In the genomic region with DNA sequence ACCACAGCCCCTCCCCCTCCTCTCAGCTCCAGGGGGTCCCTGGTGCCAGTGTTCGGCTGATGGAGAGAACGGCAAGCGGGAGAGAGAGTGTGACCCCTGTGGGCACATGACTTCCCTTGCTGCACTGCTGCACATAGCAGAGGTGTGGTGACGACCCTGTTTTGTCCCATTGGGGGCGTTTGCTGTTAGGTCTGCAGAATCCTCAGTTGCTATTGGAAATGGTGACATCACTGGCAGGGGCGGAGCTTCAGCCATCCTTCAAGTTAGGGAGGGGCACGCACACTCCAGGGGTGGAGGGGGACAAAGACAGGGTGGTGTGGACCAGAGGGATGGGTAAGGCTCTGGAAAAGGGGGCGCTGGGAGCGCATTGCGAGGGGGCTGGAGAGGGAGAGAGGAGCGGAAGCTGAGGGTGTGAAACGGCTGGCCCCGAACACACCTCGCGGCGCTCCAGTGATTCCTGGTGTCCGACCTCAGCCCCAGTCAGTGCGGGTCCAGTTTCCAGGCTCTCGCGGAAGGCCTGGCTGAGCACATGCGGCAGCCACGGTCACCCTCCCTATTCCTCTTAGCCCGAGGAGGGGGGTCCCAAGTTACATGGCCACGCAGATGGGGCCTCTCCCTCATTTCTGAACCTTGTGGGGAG, we compare ENCODE assay signal across 15 cellular contexts. TPM values are rescaled to one million over a fixed set of nuclear protein-coding genes. Genes with fewer than 3 reads are reported as not detected.
DNase-seq lines count a peak whose midpoint lies in the region; ATAC-seq and TF ChIP-seq lines count a peak whose summit lies in the region.
"Had no signal": no experiment of that assay in that cellular context is flagged by ENCODE, and none has a peak within 500 bp of the region (broad histone marks: within the 10 kb centered on the region; RNA-seq: fewer than 3 reads in every experiment).

No MANE protein-coding gene starts in this region.

- no TSS peak for BruUV-seq in A673 (replicated peaks; lab: Mats Ljungman, UMichigan)

- H3K27me3 ChIP-seq in A673 (replicated peaks; ENCODE audit: insufficient read depth, low read depth, low read length, poor library complexity) (peaks cover 92% of the 10 kb centered on the region), MG63 (peaks cover 25% of the 10 kb centered on the region)

- POLR2A ChIA-PET in A673 (lab: Charles Lee; ENCODE audit: low non-redundant PET) = no interaction called here

- H3K27ac ChIP-seq in A673 (ENCODE audit: low read depth, low read length, poor library complexity, severe bottlenecking) = no peak overlapping the region
- H3K27ac ChIP-seq: heart left ventricle, tibial nerve had no signal

- intact Hi-C loops in A673 (cut with micrococcal nuclease; ENCODE audit: unreplicated experiment) = no loop called here

- H3K4me1 ChIP-seq in A673 (ENCODE audit: insufficient read depth, low read length, poor library complexity, severe bottlenecking) = no peaks in the 10 kb centered on the region

- DNase-seq in A673 (ENCODE audit: low spot score) (peak; percentile 57), Daoy (ENCODE audit: low read depth) (peak; percentile 62), NCI-H524 (lab: John Stamatoyannopoulos, UW) (peak; percentile 93 to 95), germinal center (ENCODE audit: low spot score) (peak; percentile 43), HUDEP-2 (lab: John Stamatoyannopoulos, UW; ENCODE audit: unreplicated experiment in 76 of 76) (no peak), MG63 (no peak)
- DNase-seq: heart left ventricle, NCI-H446 treated with DMSO at 0.1 percent for 48 hours had no signal

- H3K36me3 ChIP-seq in A673 (ENCODE audit: insufficient read depth, low read length, poor library complexity, severe bottlenecking) (no peaks in the 10 kb centered on the region), MG63 (no peaks in the 10 kb centered on the region)
- H3K36me3 ChIP-seq: heart left ventricle, tibial nerve had no signal

- CTCF ChIA-PET in A673 (lab: Charles Lee) = interaction anchor here (0.6 to 0.7 kb wide), 3 partner anchors 52 to 98 kb away, joined by 3 to 7 read pairs (median 3); no protein-coding TSS in a partner anchor

- TF ChIP-seq CTCF in A673 (conservative IDR thresholded peaks at IDR 0.05; ENCODE audit: low read depth, low read length) = no peak

- H3K9me3 ChIP-seq in A673 (ENCODE audit: low read depth, low read length, poor library complexity, severe bottlenecking) = no peaks in the 10 kb centered on the region
- no peaks in the 10 kb centered on the region for H3K9me3 ChIP-seq in MG63
- H3K9me3 ChIP-seq: Caco-2, heart left ventricle, tibial nerve had no signal

- ATAC-seq in GM19324 (IDR thresholded peaks at IDR 0.05; ENCODE audit: low FRiP score, unreplicated experiment) (no peak), GM21825 (IDR thresholded peaks at IDR 0.05; ENCODE audit: unreplicated experiment) (no peak)

- H3K4me3 ChIP-seq in A673 (ENCODE audit: low read depth, low read length, poor library complexity, severe bottlenecking) (no peak overlapping the region), MG63 (no peak overlapping the region)
- H3K4me3 ChIP-seq: tibial nerve had no signal

RNA-seq across cellular contexts. Expression of gene GRIN1, which starts 0.8 kb away (rescaled TPM):
- 0.17 and 0.52 TPM in 2 replicates for total RNA-seq in A673 (2021)
- 0.06 TPM in 1 of 2 replicates, not detected in the other for total RNA-seq in Daoy (2014; rRNA removed; shearing (Covaris generic))
- not detected in 2 replicates for total RNA-seq in MG63 (2014; rRNA removed; shearing (Covaris generic); ENCODE audit: low replicate concordance)
- total RNA-seq: activated naive CD8-positive, alpha-beta T cell treated with anti-CD3 and anti-CD28 coated beads, Interleukin-2, amount 10 ng/mL, durations not matched to agents 7 days and 5 days; heart left ventricle had no signal

RNA-seq across cellular contexts. Expression of gene DPP7, which starts 23.6 kb away (rescaled TPM):
- 120 and 122 TPM in 2 replicates for total RNA-seq in A673 (2021)
- 23.0 and 35.4 TPM in 2 replicates for total RNA-seq in Daoy (2014; rRNA removed; shearing (Covaris generic))
- 53.6 and 57.8 TPM in 2 replicates for total RNA-seq in MG63 (2014; rRNA removed; shearing (Covaris generic); ENCODE audit: low replicate concordance)

RNA-seq across cellular contexts. Expression of gene LRRC26, which starts 31.7 kb away (rescaled TPM):
- not detected in 2 replicates for total RNA-seq in A673 (2021)
- not detected in 2 replicates for total RNA-seq in Daoy (2014; rRNA removed; shearing (Covaris generic))
- not detected in 2 replicates for total RNA-seq in MG63 (2014; rRNA removed; shearing (Covaris generic); ENCODE audit: low replicate concordance)
- total RNA-seq: activated CD4-positive, alpha-beta memory T cell treated with anti-CD3 and anti-CD28 coated beads, Interleukin-2, amount 10 ng/mL, durations not matched to agents 7 days and 5 days; activated naive CD8-positive, alpha-beta T cell treated with anti-CD3 and anti-CD28 coated beads, Interleukin-2, amount 10 ng/mL, durations not matched to agents 7 days and 5 days; heart left ventricle; pulmonary artery endothelial cell; tibial nerve had no signal

RNA-seq across cellular contexts. Expression of gene TMEM210, which starts 33.7 kb away (rescaled TPM):
- not detected in 2 replicates for total RNA-seq in A673 (2021)
- not detected in 2 replicates for total RNA-seq in Daoy (2014; rRNA removed; shearing (Covaris generic))
- not detected in 2 replicates for total RNA-seq in MG63 (2014; rRNA removed; shearing (Covaris generic); ENCODE audit: low replicate concordance)
- total RNA-seq: activated CD4-positive, alpha-beta memory T cell treated with anti-CD3 and anti-CD28 coated beads, Interleukin-2, amount 10 ng/mL, durations not matched to agents 7 days and 5 days; activated naive CD8-positive, alpha-beta T cell treated with anti-CD3 and anti-CD28 coated beads, Interleukin-2, amount 10 ng/mL, durations not matched to agents 7 days and 5 days; Caco-2; heart left ventricle; pulmonary artery endothelial cell; tibial nerve had no signal

RNA-seq across cellular contexts. Expression of gene ANAPC2, which starts 50.2 kb away (rescaled TPM):
- total RNA-seq in A673 (2021) = 49.6 and 54.1 TPM in 2 replicates
- total RNA-seq in Daoy (2014; rRNA removed; shearing (Covaris generic)) = 11.3 and 23.5 TPM in 2 replicates
- 31.1 and 34.6 TPM in 2 replicates for total RNA-seq in MG63 (2014; rRNA removed; shearing (Covaris generic); ENCODE audit: low replicate concordance)

Comparison
In these comparisons a context has a peak if more than half of its experiments do, and no peak if none do; other contexts are left out.
1. DNase-seq: peak in A673 (single experiment), Daoy (single experiment), NCI-H524 (2 of 2) and germinal center (single experiment); none in HUDEP-2 (0 of 76) and MG63 (single experiment).